17 cellular contexts compared by ENCODE assay signal in the genomic region with DNA sequence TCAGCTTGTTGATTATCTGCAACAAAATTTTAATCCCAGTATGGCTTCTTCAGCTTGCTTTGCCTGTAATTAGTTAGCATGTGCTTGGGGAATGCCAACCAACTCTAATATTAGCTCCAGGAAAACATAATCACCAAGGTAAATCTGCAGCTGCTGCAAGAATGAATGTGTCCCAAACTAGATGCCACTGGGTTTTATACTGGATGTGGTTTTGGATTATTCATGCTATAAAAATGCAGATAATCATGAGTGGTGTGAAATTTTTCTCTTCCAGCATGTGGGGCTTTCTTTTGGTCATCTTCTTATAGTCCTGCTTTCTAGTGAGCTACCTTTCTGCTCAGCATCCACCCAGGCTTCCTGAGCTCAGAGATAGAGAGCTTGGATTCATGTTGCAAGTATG.
"Had no signal": no experiment of that assay in that cellular context is flagged by ENCODE, and none has a peak within 500 bp of the region (broad histone marks: within the 10 kb centered on the region; RNA-seq: fewer than 3 reads in every experiment).

No MANE protein-coding gene starts in this region.

- H3K4me3 ChIP-seq: skin epidermis, tibial nerve, uterus had no signal

- H3K27ac ChIP-seq: brain microvascular endothelial cell, skin epidermis, tibial nerve, uterus had no signal

- ATAC-seq: activated CD8-positive, alpha-beta T cell treated with anti-CD3 and anti-CD28 coated beads for 36 hours; activated T-helper 17 cell treated with anti-CD3 and anti-CD28 coated beads, Interleukin-2, amount 50 U/mL, for 72 hours; esophagus mucosa; left lobe of liver; right cardiac atrium had no signal

- DNase-seq: activated CD4-positive, alpha-beta T cell treated with anti-CD3 and anti-CD28 coated beads, Interleukin-2, amount 10 ng/mL, durations not matched to agents 24 days and 14 days; activated naive CD4-positive, alpha-beta T cell; activated naive CD8-positive, alpha-beta T cell treated with anti-CD3 and anti-CD28 coated beads, Interleukin-2, amount 10 ng/mL, durations not matched to agents 7 days and 5 days; activated T-cell treated with anti-CD3 and anti-CD28 coated beads, Interleukin-2, amount 50 U/mL, for 1 hour; brain microvascular endothelial cell; cerebellar nuclear complex; effector CD4-positive, alpha-beta T cell; midbrain; right cardiac atrium; T1000; uterus had no signal
